In genomic region chr11:47118958-47119688, GRCh38 we compare ENCODE assay signal across 8 cellular contexts. TPM values are rescaled to one million over a fixed set of nuclear protein-coding genes. Genes with fewer than 3 reads are reported as not detected.
DNase-seq lines count a peak whose midpoint lies in the region; TF ChIP-seq lines count a peak whose summit lies in the region.
"Not testable (repeated sequence)": the region's sequence is repeated elsewhere in the genome, so short reads cannot be mapped to it uniquely, and the experiment has no call there.

No MANE protein-coding gene starts in this region.

- TF ChIP-seq CTCF in C4-2B (conservative IDR thresholded peaks at IDR 0.05), result not testable (repeated sequence)

- not testable (repeated sequence) for TF ChIP-seq RAD21 in Ishikawa (IDR thresholded peaks at IDR 0.05; ENCODE audit: low read depth)

- DNase-seq in NCI-H748 treated with DMSO at 0.1 percent for 48 hours (lab: John Stamatoyannopoulos, UW) (peak; percentile 87), epithelial cell of prostate (ENCODE audit: low read depth, low spot score) (peak; percentile 72), mucosa of gallbladder (ENCODE audit: low spot score) (peak; percentile 94)
- DNase-seq in activated CD4-positive, alpha-beta T cell treated with anti-CD3 and anti-CD28 coated beads for 48 hours, result peak; percentile 75
- DNase-seq in activated naive CD4-positive, alpha-beta T cell (lab: John Stamatoyannopoulos, UW), result peak in 3 of 4 experiments; percentile 6 to 66 (median 34)
- DNase-seq in stimulated activated CD4-positive, alpha-beta T cell treated with anti-CD3 and anti-CD28 coated beads, Interleukin-1b, Interleukin-23, amount 100 ng/mL, for 48 hours, result peak; percentile 63

- TF ChIP-seq EP300 in Ishikawa (IDR thresholded peaks at IDR 0.05; ENCODE audit: borderline replicate concordance), result not testable (repeated sequence)

- peak overlapping the region; percentile 15 for H3K27ac ChIP-seq in C4-2B
- not testable (repeated sequence) for H3K27ac ChIP-seq in epithelial cell of prostate

TF ChIP-seq in Ishikawa, 13 proteins besides CTCF, POLR2A, EP300 and RAD21:
- TF ChIP-seq TCF12 (IDR thresholded peaks at IDR 0.05; ENCODE audit: low read depth), result 0 out of 2 replicates have a peak, but pooled peaks have one; percentile 32
- 0 out of 2 replicates have a peak, but pooled peaks have one; percentile 29 for TF ChIP-seq MAX (IDR thresholded peaks at IDR 0.05)
- TF ChIP-seq NFIC (IDR thresholded peaks at IDR 0.05), result peak; percentile 27; the same call in 1 of the 2 replicates

RNA-seq across cellular contexts. Expression of gene ARFGAP2, which starts 57.6 kb away (rescaled TPM):
- 91.8 TPM for total RNA-seq in mucosa of gallbladder

Comparison
In these comparisons a context has a peak if more than half of its experiments do, and no peak if none do; other contexts are left out.
1. DNase-seq: peak in every context shown above with its lines; median percentile 94 in mucosa of gallbladder; 87 in NCI-H748 treated with DMSO at 0.1 percent for 48 hours; 75 in activated CD4-positive, alpha-beta T cell treated with anti-CD3 and anti-CD28 coated beads for 48 hours; 72 in epithelial cell of prostate; 63 in stimulated activated CD4-positive, alpha-beta T cell treated with anti-CD3 and anti-CD28 coated beads, Interleukin-1b, Interleukin-23, amount 100 ng/mL, for 48 hours; 34 in activated naive CD4-positive, alpha-beta T cell.